In genomic region chr13:112569771-112570288, GRCh38 we compare ENCODE assay signal across 2 cellular contexts.
TF ChIP-seq lines count a peak whose summit lies in the region.

No MANE protein-coding gene starts in this region.

TF ChIP-seq in IMR-90, 13 proteins besides CTCF, POLR2A, EP300 and RAD21:
- TF ChIP-seq CEBPB (IDR thresholded peaks at IDR 0.05; ENCODE audit: low read depth, low read length) (no peak), MXI1 (IDR thresholded peaks at IDR 0.05; ENCODE audit: borderline replicate concordance, low read depth, low read length) (no peak), MAZ (IDR thresholded peaks at IDR 0.05; ENCODE audit: borderline replicate concordance, low read depth, low read length) (no peak), SMC3 (IDR thresholded peaks at IDR 0.05; ENCODE audit: low read depth, low read length) (no peak), RCOR1 (IDR thresholded peaks at IDR 0.05; ENCODE audit: insufficient replicate concordance, low read length) (no peak), FOS (IDR thresholded peaks at IDR 0.05; ENCODE audit: low read depth, low read length) (no peak), RFX5 (IDR thresholded peaks at IDR 0.05; ENCODE audit: low read depth, low read length) (no peak), BHLHE40 (IDR thresholded peaks at IDR 0.05; ENCODE audit: low read depth, low read length) (no peak), CHD1 (IDR thresholded peaks at IDR 0.05; ENCODE audit: low read depth, low read length) (no peak), USF2 (IDR thresholded peaks at IDR 0.05; ENCODE audit: low read depth, low read length) (no peak), NFE2L2 (IDR thresholded peaks at IDR 0.05; ENCODE audit: low read depth, low read length) (no peak), MAFK (IDR thresholded peaks at IDR 0.05; ENCODE audit: low read depth, low read length) (no peak)
- TF ChIP-seq, protein P1, sequence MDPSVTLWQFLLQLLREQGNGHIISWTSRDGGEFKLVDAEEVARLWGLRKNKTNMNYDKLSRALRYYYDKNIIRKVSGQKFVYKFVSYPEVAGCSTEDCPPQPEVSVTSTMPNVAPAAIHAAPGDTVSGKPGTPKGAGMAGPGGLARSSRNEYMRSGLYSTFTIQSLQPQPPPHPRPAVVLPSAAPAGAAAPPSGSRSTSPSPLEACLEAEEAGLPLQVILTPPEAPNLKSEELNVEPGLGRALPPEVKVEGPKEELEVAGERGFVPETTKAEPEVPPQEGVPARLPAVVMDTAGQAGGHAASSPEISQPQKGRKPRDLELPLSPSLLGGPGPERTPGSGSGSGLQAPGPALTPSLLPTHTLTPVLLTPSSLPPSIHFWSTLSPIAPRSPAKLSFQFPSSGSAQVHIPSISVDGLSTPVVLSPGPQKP (IDR thresholded peaks at IDR 0.05; ENCODE audit: borderline replicate concordance, low read depth, low read length), result no peak

TF ChIP-seq in endothelial cell of umbilical vein, 7 proteins besides CTCF, POLR2A, EP300 and RAD21:
- TF ChIP-seq POLR2AphosphoS5 (IDR thresholded peaks at IDR 0.05; ENCODE audit: insufficient read depth, low read depth, low read length) (no peak), MAX (IDR thresholded peaks at IDR 0.05; ENCODE audit: insufficient read depth, insufficient read length) (no peak), MYC (IDR thresholded peaks at IDR 0.05; ENCODE audit: low read depth, low read length) (no peak), EZH2 (IDR thresholded peaks at IDR 0.05; ENCODE audit: borderline replicate concordance, low read depth, low read length, severe bottlenecking) (no peak), FOS (IDR thresholded peaks at IDR 0.05; ENCODE audit: borderline replicate concordance, insufficient read depth, low read length) (no peak), JUN (IDR thresholded peaks at IDR 0.05; ENCODE audit: borderline replicate concordance, insufficient read depth, insufficient read length, low read depth) (no peak), GATA2 (IDR thresholded peaks at IDR 0.05; ENCODE audit: insufficient read depth, insufficient read length, low read depth, low read length) (no peak)
